Comparison of ENCODE assay signal across 1 cellular context in genomic region chr10:131860806-131861440, GRCh38.
TF ChIP-seq lines count a peak whose summit lies in the region.

No MANE protein-coding gene starts in this region.

TF ChIP-seq in HepG2, 621 proteins besides CTCF, POLR2A, EP300 and RAD21 (continued from another document):
- TF ChIP-seq, protein P1, sequence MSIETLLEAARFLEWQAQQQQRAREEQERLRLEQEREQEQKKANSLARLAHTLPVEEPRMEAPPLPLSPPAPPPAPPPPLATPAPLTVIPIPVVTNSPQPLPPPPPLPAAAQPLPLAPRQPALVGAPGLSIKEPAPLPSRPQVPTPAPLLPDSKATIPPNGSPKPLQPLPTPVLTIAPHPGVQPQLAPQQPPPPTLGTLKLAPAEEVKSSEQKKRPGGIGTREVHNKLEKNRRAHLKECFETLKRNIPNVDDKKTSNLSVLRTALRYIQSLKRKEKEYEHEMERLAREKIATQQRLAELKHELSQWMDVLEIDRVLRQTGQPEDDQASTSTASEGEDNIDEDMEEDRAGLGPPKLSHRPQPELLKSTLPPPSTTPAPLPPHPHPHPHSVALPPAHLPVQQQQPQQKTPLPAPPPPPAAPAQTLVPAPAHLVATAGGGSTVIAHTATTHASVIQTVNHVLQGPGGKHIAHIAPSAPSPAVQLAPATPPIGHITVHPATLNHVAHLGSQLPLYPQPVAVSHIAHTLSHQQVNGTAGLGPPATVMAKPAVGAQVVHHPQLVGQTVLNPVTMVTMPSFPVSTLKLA (IDR thresholded peaks at IDR 0.05) = no peak
- TF ChIP-seq NCOA2 (CRISPR knock-in tag; IDR thresholded peaks at IDR 0.05) = no peak
- no peak for TF ChIP-seq ZNF501 (CRISPR knock-in tag; IDR thresholded peaks at IDR 0.05)
- TF ChIP-seq MXI1 (IDR thresholded peaks at IDR 0.05; ENCODE audit: borderline replicate concordance, low read depth, low read length) = no peak
- TF ChIP-seq NFKB2 (CRISPR knock-in tag; IDR thresholded peaks at IDR 0.05; ENCODE audit: borderline replicate concordance) = no peak
- TF ChIP-seq, protein P2, sequence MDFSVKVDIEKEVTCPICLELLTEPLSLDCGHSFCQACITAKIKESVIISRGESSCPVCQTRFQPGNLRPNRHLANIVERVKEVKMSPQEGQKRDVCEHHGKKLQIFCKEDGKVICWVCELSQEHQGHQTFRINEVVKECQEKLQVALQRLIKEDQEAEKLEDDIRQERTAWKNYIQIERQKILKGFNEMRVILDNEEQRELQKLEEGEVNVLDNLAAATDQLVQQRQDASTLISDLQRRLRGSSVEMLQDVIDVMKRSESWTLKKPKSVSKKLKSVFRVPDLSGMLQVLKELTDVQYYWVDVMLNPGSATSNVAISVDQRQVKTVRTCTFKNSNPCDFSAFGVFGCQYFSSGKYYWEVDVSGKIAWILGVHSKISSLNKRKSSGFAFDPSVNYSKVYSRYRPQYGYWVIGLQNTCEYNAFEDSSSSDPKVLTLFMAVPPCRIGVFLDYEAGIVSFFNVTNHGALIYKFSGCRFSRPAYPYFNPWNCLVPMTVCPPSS (IDR thresholded peaks at IDR 0.05) = no peak
- no peak for TF ChIP-seq RNF2 (conservative IDR thresholded peaks at IDR 0.05; ENCODE audit: low read depth)
